Comparison of ENCODE assay signal across 1 cellular context in genomic region chr12:7128681-7129593, GRCh38.
TF ChIP-seq lines count a peak whose summit lies in the region.

Gene RBP5, minus strand, starts transcription at chr12:7128889. Its CDS starts 114 bp downstream, at chr12:7128775.

TF ChIP-seq in HepG2, 621 proteins besides CTCF, POLR2A, EP300 and RAD21 (continued from another document and continues in another):
- TF ChIP-seq E2F1 (CRISPR knock-in tag; IDR thresholded peaks at IDR 0.05) (no peak), ZNF317 (CRISPR knock-in tag; IDR thresholded peaks at IDR 0.05) (0 out of 2 replicates have a peak, but pooled peaks have one; percentile 25), HOXA5 (CRISPR knock-in tag; IDR thresholded peaks at IDR 0.05) (no peak), MYPOP (CRISPR knock-in tag; IDR thresholded peaks at IDR 0.05) (0 out of 2 replicates have a peak, but pooled peaks have one; percentile 28), ZNF275 (CRISPR knock-in tag; IDR thresholded peaks at IDR 0.05; ENCODE audit: borderline replicate concordance) (no peak), SNAPC5 (CRISPR knock-in tag; IDR thresholded peaks at IDR 0.05; ENCODE audit: borderline replicate concordance) (no peak), RFXANK (CRISPR knock-in tag; IDR thresholded peaks at IDR 0.05) (no peak), FLYWCH1 (CRISPR knock-in tag; IDR thresholded peaks at IDR 0.05) (no peak), HIVEP1 (CRISPR knock-in tag; IDR thresholded peaks at IDR 0.05) (no peak), ZNF710 (CRISPR knock-in tag; IDR thresholded peaks at IDR 0.05; ENCODE audit: borderline replicate concordance) (0 out of 2 replicates have a peak, but pooled peaks have one; percentile 34), ZMAT3 (CRISPR knock-in tag; conservative IDR thresholded peaks at IDR 0.05) (no peak), TRAFD1 (CRISPR knock-in tag; IDR thresholded peaks at IDR 0.05; ENCODE audit: borderline replicate concordance) (no peak), ZNF737 (CRISPR knock-in tag; IDR thresholded peaks at IDR 0.05; ENCODE audit: borderline replicate concordance) (no peak), AKAP8 (CRISPR knock-in tag; IDR thresholded peaks at IDR 0.05) (no peak), ZNF580 (CRISPR knock-in tag; IDR thresholded peaks at IDR 0.05; ENCODE audit: borderline replicate concordance, low read depth) (no peak), NFIC (IDR thresholded peaks at IDR 0.05; ENCODE audit: low read length) (no peak), ARID4A (CRISPR knock-in tag; IDR thresholded peaks at IDR 0.05; ENCODE audit: borderline replicate concordance) (peak; percentile 4; the same call in 1 of the 2 replicates), FUBP1 (CRISPR knock-in tag; IDR thresholded peaks at IDR 0.05; ENCODE audit: borderline replicate concordance) (no peak), BHLHE40 (IDR thresholded peaks at IDR 0.05; ENCODE audit: low read length) (no peak), EED (CRISPR knock-in tag; IDR thresholded peaks at IDR 0.05) (no peak), ZSCAN29 (CRISPR knock-in tag; conservative IDR thresholded peaks at IDR 0.05) (no peak), SOX13 (IDR thresholded peaks at IDR 0.05) (no peak), SOX13 (CRISPR knock-in tag; conservative IDR thresholded peaks at IDR 0.05 in 1 of 2, IDR thresholded peaks at IDR 0.05 in 1 of 2) (no peak), ZBTB20 (CRISPR knock-in tag; IDR thresholded peaks at IDR 0.05; ENCODE audit: borderline replicate concordance, low read depth) (no peak), ZNF180 (CRISPR knock-in tag; IDR thresholded peaks at IDR 0.05; ENCODE audit: borderline replicate concordance, low read depth) (no peak), CENPBD1 (CRISPR knock-in tag; IDR thresholded peaks at IDR 0.05; ENCODE audit: borderline replicate concordance, low read depth) (no peak), FIP1L1 (IDR thresholded peaks at IDR 0.05; ENCODE audit: borderline replicate concordance, insufficient read depth, low read depth, low read length) (no peak), ZFX (CRISPR knock-in tag; IDR thresholded peaks at IDR 0.05; ENCODE audit: low read depth) (peak; percentile 1; the same call in 1 of the 2 replicates), ZNF83 (CRISPR knock-in tag; IDR thresholded peaks at IDR 0.05; ENCODE audit: borderline replicate concordance) (no peak), ZNF550 (CRISPR knock-in tag; IDR thresholded peaks at IDR 0.05; ENCODE audit: borderline replicate concordance) (no peak), ZNF253 (CRISPR knock-in tag; IDR thresholded peaks at IDR 0.05; ENCODE audit: borderline replicate concordance) (no peak), ZNF136 (CRISPR knock-in tag; IDR thresholded peaks at IDR 0.05; ENCODE audit: low read depth) (0 out of 2 replicates have a peak, but pooled peaks have one; percentile 51), NR0B2 (CRISPR knock-in tag; IDR thresholded peaks at IDR 0.05) (no peak), MED8 (CRISPR knock-in tag; IDR thresholded peaks at IDR 0.05; ENCODE audit: insufficient replicate concordance) (no peak), TBX3 (IDR thresholded peaks at IDR 0.05; ENCODE audit: borderline replicate concordance) (no peak), ZMYM2 (CRISPR knock-in tag; IDR thresholded peaks at IDR 0.05) (no peak), PAX8 (CRISPR knock-in tag; IDR thresholded peaks at IDR 0.05; ENCODE audit: borderline replicate concordance) (no peak), ATF3 (CRISPR knock-in tag; IDR thresholded peaks at IDR 0.05) (no peak), CREB1 (IDR thresholded peaks at IDR 0.05) (no peak), CREB1 (CRISPR knock-in tag; IDR thresholded peaks at IDR 0.05) (no peak), YY1 (IDR thresholded peaks at IDR 0.05; ENCODE audit: insufficient read depth, insufficient replicate concordance, low read depth, low read length) (peak; percentile 4), ELF3 (CRISPR knock-in tag; IDR thresholded peaks at IDR 0.05) (no peak), ZNF800 (CRISPR knock-in tag; IDR thresholded peaks at IDR 0.05) (no peak), GPN1 (CRISPR knock-in tag; IDR thresholded peaks at IDR 0.05; ENCODE audit: borderline replicate concordance) (no peak), GLI4 (CRISPR knock-in tag; IDR thresholded peaks at IDR 0.05; ENCODE audit: borderline replicate concordance) (no peak)
